Comparison of ENCODE assay signal across 8 cellular contexts in the genomic region with DNA sequence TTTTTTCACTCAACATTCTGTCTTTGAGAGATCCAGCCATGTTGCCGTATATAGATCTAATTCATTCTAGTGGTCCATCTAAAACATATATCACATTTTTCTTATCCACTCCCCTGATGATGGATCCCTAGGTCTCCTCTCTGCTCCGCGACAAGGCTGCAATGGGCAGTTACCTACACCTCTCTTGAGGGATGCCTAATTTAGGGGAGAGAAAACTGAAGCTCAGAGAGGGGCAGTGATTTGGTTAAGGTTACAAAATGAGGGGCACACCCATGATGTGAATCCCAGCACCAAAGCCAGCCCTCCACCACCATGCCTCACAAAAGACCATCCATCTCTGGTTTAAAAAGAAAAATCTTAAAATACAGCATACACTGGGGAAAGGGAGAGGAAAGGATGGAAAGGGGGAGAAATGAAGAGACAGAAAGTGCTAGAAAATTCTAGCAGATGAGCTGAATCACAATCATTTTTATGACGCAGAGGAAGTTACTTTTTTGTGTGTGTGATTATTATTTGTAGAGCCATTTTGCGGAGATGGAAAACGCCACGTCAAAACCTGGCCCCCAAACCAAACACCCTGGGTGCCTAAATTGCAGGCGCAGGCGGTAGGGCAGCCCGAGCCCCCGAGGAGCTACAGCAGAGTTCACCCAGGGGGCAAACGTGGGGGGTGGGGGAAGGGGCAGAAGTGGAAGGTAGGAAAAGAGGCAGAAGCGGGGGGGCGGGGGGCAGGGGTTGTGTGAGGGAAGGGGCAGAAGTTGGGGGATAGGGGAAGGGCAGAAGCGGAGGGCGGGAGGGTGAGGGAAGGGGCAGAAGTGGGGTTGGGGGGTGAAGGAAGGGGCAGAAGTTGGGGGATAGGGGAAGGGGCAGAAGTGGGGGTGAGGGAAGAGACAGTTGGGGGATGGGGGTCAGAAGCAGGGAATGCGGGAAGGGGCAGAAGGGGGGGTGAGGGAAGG. TPM values are rescaled to one million over a fixed set of nuclear protein-coding genes. Genes with fewer than 3 reads are reported as not detected.
DNase-seq lines count a peak whose midpoint lies in the region; ATAC-seq, FAIRE-seq and TF ChIP-seq lines count a peak whose summit lies in the region.

No MANE protein-coding gene starts in this region.

- H3K27ac ChIP-seq in left ventricle myocardium inferior (replicated peaks) (peak overlapping the region; percentile 88), astrocyte (ENCODE audit: low read depth, low read length) (peak overlapping the region; percentile 56), mesendoderm (ENCODE audit: low read depth, low read length) (no peak overlapping the region), urinary bladder (ENCODE audit: low read depth) (no peak overlapping the region)

- no peak overlapping the region for H2BK120ac ChIP-seq in mesendoderm (ENCODE audit: low read depth, low read length)

- peaks cover 5% of the 10 kb centered on the region for H3K36me3 Mint-ChIP-seq in astrocyte (ENCODE audit: low read depth, unreplicated experiment)

- no CpG with 5 or more reads among the region's 17 CpGs for WGBS in mesendoderm (ENCODE audit: extremely low coverage, insufficient coverage, low lambda C conversion rate)
- 17% methylated on average over 16 of the region's 17 CpGs for WGBS in urinary bladder

- no peak overlapping the region for H2AFZ ChIP-seq in astrocyte (ENCODE audit: low read depth, low read length)

- peak overlapping the region; percentile 81 for H3K4me3 Mint-ChIP-seq in astrocyte (ENCODE audit: unreplicated experiment)

- H3K9me3 ChIP-seq in left ventricle myocardium inferior (replicated peaks) (no peaks in the 10 kb centered on the region), astrocyte (ENCODE audit: insufficient read depth, low read depth, low read length) (no peaks in the 10 kb centered on the region)

- TF ChIP-seq CTCF in left ventricle myocardium inferior (IDR thresholded peaks at IDR 0.05; ENCODE audit: borderline replicate concordance) (no peak), astrocyte (IDR thresholded peaks at IDR 0.05; ENCODE audit: insufficient read depth, low read depth, low read length) (no peak)

- H3K9me3 Mint-ChIP-seq in astrocyte (ENCODE audit: unreplicated experiment): no peaks in the 10 kb centered on the region

- H3K4me1 ChIP-seq in left ventricle myocardium inferior: peaks cover 31% of the 10 kb centered on the region
- H3K4me1 ChIP-seq in astrocyte (ENCODE audit: insufficient read depth, low read length): peaks cover 10% of the 10 kb centered on the region
- no peaks in the 10 kb centered on the region for H3K4me1 ChIP-seq in mesendoderm (ENCODE audit: control insufficient read depth, low read depth, low read length)
- H3K4me1 ChIP-seq in urinary bladder (ENCODE audit: insufficient read depth): no peaks in the 10 kb centered on the region

- no peak for FAIRE-seq in astrocyte (lab: Jason Lieb, UNC)

- H3K27me3 ChIP-seq in left ventricle myocardium inferior (ENCODE audit: low read depth) (no peaks in the 10 kb centered on the region), astrocyte (ENCODE audit: insufficient read depth, low read length) (no peaks in the 10 kb centered on the region), mesendoderm (ENCODE audit: insufficient read depth, low read length, poor library complexity) (no peaks in the 10 kb centered on the region)

- H3K4me2 ChIP-seq in astrocyte (ENCODE audit: low read length) (peak overlapping the region; percentile 54), mesendoderm (ENCODE audit: low read length) (no peak overlapping the region)

- peak overlapping the region; percentile 49 for H3K56ac ChIP-seq in mesendoderm (ENCODE audit: low read length)

- no peak overlapping the region for H2AK5ac ChIP-seq in mesendoderm (ENCODE audit: low read length)

- intact Hi-C loops in left ventricle myocardium inferior (cut with micrococcal nuclease) (no loop called here), left ventricle myocardium superior (cut with micrococcal nuclease) (no loop called here)

- H3K4me1 Mint-ChIP-seq in astrocyte (ENCODE audit: low read depth, unreplicated experiment): peaks cover 13% of the 10 kb centered on the region

- H4K5ac ChIP-seq in mesendoderm (ENCODE audit: low read length): no peak overlapping the region

- peak overlapping the region; percentile 93 for H3K27ac Mint-ChIP-seq in astrocyte (ENCODE audit: unreplicated experiment)

- peak overlapping the region; percentile 85 for H3K4me3 ChIP-seq in left ventricle myocardium inferior
- H3K4me3 ChIP-seq in astrocyte (ENCODE audit: insufficient read depth, low read depth, low read length): no peak overlapping the region
- H3K4me3 ChIP-seq in mesendoderm (ENCODE audit: low read length): no peak overlapping the region
- H3K4me3 ChIP-seq in urinary bladder (ENCODE audit: low read depth, low read length): peak overlapping the region; percentile 20

- H3K9ac ChIP-seq in astrocyte (ENCODE audit: low read length) (peak overlapping the region; percentile 62), mesendoderm (ENCODE audit: low read length) (peak overlapping the region; percentile 44)

- ATAC-seq in left ventricle myocardium superior: no peak

- DNase-seq in left ventricle myocardium inferior: no peak
- no peak for DNase-seq in left ventricle myocardium superior
- peak; percentile 21 for DNase-seq in astrocyte (ENCODE audit: low read depth)
- no peak for DNase-seq in mesendoderm
- no peak for DNase-seq in NCI-H510A treated with DMSO at 0.1 percent for 48 hours (lab: John Stamatoyannopoulos, UW)
- no peak for DNase-seq in NCI-H187 treated with DMSO at 0.1 percent for 48 hours (lab: John Stamatoyannopoulos, UW)
- no peak for DNase-seq in stimulated activated CD4-positive, alpha-beta T cell treated with anti-CD3 and anti-CD28 coated beads, Interleukin-4, amount 100 ng/mL, for 24 hours

- H4K8ac ChIP-seq in mesendoderm (ENCODE audit: low read depth, low read length): no peak overlapping the region

- H3K27me3 Mint-ChIP-seq in astrocyte (ENCODE audit: low read depth, unreplicated experiment): no peaks in the 10 kb centered on the region

- H3K79me2 ChIP-seq in astrocyte (ENCODE audit: insufficient read depth, low read length) (peaks cover 35% of the 10 kb centered on the region), mesendoderm (ENCODE audit: control insufficient read depth, insufficient read depth, low read length) (no peaks in the 10 kb centered on the region)

- H4K20me1 ChIP-seq in astrocyte (ENCODE audit: insufficient read depth, low read length): peaks cover 34% of the 10 kb centered on the region

- H3K79me1 ChIP-seq in mesendoderm (ENCODE audit: low read length): peaks cover 2% of the 10 kb centered on the region

- no peak overlapping the region for H3K4ac ChIP-seq in mesendoderm (ENCODE audit: low read depth, low read length)

- H3K23ac ChIP-seq in mesendoderm (ENCODE audit: low read length): no peak overlapping the region

- H2BK5ac ChIP-seq in mesendoderm (ENCODE audit: low read length): no peak overlapping the region

- H3K36me3 ChIP-seq in left ventricle myocardium inferior (peaks cover 11% of the 10 kb centered on the region), astrocyte (ENCODE audit: insufficient read depth, low read length) (peaks cover 4% of the 10 kb centered on the region), mesendoderm (ENCODE audit: control insufficient read depth, insufficient read depth, low read length) (peaks cover under 1% of the 10 kb centered on the region), urinary bladder (ENCODE audit: insufficient read depth) (peaks cover 2% of the 10 kb centered on the region)

- H2BK15ac ChIP-seq in mesendoderm (replicated peaks; ENCODE audit: low read depth): no peak overlapping the region

- peak overlapping the region; percentile 23 for H3K18ac ChIP-seq in mesendoderm (ENCODE audit: low read length)

RNA-seq across cellular contexts. Expression of a gene that starts 1.3 kb away (rescaled TPM):
- total RNA-seq in left ventricle myocardium inferior (37.0 TPM), left ventricle myocardium superior (38.6 TPM), astrocyte (30.7 and 31.5 TPM in 2 replicates), urinary bladder (18.9 TPM)
- polyA plus RNA-seq in mesendoderm (2013, experiment 1 of 2): 10.0 TPM
- polyA plus RNA-seq in mesendoderm (2013, experiment 2 of 2): 10.8 TPM
- 105 TPM for polyA plus RNA-seq in urinary bladder

RNA-seq across cellular contexts. Expression of a gene that starts 13.0 kb away (rescaled TPM):
- total RNA-seq in left ventricle myocardium inferior (5.0 TPM), left ventricle myocardium superior (4.8 TPM), astrocyte (5.9 and 6.8 TPM in 2 replicates), urinary bladder (33.1 TPM)
- polyA plus RNA-seq in mesendoderm (2013, experiment 1 of 2): 1.8 TPM
- 1.8 TPM for polyA plus RNA-seq in mesendoderm (2013, experiment 2 of 2)
- polyA plus RNA-seq in urinary bladder: 4.2 TPM

RNA-seq across cellular contexts. Expression of a gene that starts 32.3 kb away (rescaled TPM):
- total RNA-seq in left ventricle myocardium inferior: 0.25 TPM
- total RNA-seq in left ventricle myocardium superior: 0.50 TPM
- total RNA-seq in astrocyte: 8.1 and 8.2 TPM in 2 replicates
- polyA plus RNA-seq in mesendoderm (2013, experiment 1 of 2): 1.4 TPM
- 1.4 TPM for polyA plus RNA-seq in mesendoderm (2013, experiment 2 of 2)
- total RNA-seq in urinary bladder: 5.6 TPM
- polyA plus RNA-seq in urinary bladder: 1.5 TPM

Comparison
In these comparisons a context has a peak if more than half of its experiments do, and no peak if none do; other contexts are left out.
1. H3K27ac ChIP-seq: peak in left ventricle myocardium inferior (single experiment) and astrocyte (single experiment); none in mesendoderm (single experiment) and urinary bladder (single experiment).
2. H3K4me3 ChIP-seq: peak in left ventricle myocardium inferior (single experiment) and urinary bladder (single experiment); none in astrocyte (single experiment) and mesendoderm (single experiment).